In genomic region chr14:39279515-39279914, GRCh38 we compare ENCODE assay signal across 1 cellular context.
A peak's percentile ranks its signal among the peaks of the same experiment; 100 is the strongest.
TF ChIP-seq lines count a peak whose summit lies in the region.

No MANE protein-coding gene starts in this region.

TF ChIP-seq in HepG2, 621 proteins besides CTCF, POLR2A, EP300 and RAD21:
- TF ChIP-seq ZNF207 (IDR thresholded peaks at IDR 0.05; ENCODE audit: borderline replicate concordance) (no peak), ZNF550 (CRISPR knock-in tag; IDR thresholded peaks at IDR 0.05; ENCODE audit: borderline replicate concordance) (no peak), RBM22 (optimal IDR thresholded peaks at IDR 0.05; ENCODE audit: low read length) (peak; percentile 84), SSRP1 (CRISPR knock-in tag; IDR thresholded peaks at IDR 0.05) (no peak), KLF6 (CRISPR knock-in tag; IDR thresholded peaks at IDR 0.05) (no peak), MEIS1 (CRISPR knock-in tag; IDR thresholded peaks at IDR 0.05; ENCODE audit: borderline replicate concordance) (0 out of 2 replicates have a peak, but pooled peaks have one; percentile 25), ZNF34 (CRISPR knock-in tag; IDR thresholded peaks at IDR 0.05; ENCODE audit: borderline replicate concordance) (0 out of 2 replicates have a peak, but pooled peaks have one; percentile 60)
